23 cellular contexts compared by ENCODE assay signal in the genomic region with DNA sequence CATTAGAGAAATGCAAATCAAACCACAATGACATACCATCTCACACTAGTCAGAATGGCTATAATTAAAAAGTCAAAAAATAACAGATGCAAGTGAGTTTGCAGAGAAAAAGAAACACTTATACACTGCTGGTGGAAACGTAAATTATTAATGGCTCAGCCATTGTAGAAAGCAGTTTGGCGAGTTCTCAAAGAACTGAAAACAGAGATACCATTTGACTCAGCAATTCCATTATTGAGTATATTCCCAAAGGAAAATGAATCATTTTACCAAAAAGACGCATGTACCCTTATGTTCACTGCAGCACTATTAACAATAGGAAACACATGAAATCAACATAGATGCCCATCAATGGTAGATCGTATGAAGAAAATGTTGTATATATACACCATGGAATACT.
DNase-seq lines count a peak whose midpoint lies in the region; ATAC-seq and TF ChIP-seq lines count a peak whose summit lies in the region.
"Had no signal": no experiment of that assay in that cellular context is flagged by ENCODE, and none has a peak within 500 bp of the region (broad histone marks: within the 10 kb centered on the region; RNA-seq: fewer than 3 reads in every experiment).

No MANE protein-coding gene starts in this region.

- H3K9me3 Mint-ChIP-seq in glutamatergic neuron (ENCODE audit: unreplicated experiment), result peaks cover 15% of the 10 kb centered on the region
- H3K9me3 Mint-ChIP-seq: CD8-positive, alpha-beta T cell had no signal

- no peaks in the 10 kb centered on the region for H3K79me1 ChIP-seq in mesenchymal stem cell (replicated peaks; ENCODE audit: low read length, poor library complexity, severe bottlenecking)

- H2BK120ac ChIP-seq in mesenchymal stem cell (ENCODE audit: low read depth, low read length), result no peak overlapping the region

- no peak overlapping the region for H4K8ac ChIP-seq in mesenchymal stem cell (ENCODE audit: low read length)

- H4K91ac ChIP-seq in mesenchymal stem cell (ENCODE audit: low read length), result no peak overlapping the region

- H3K4me3 ChIP-seq in SK-N-MC, result no peak overlapping the region
- no peak overlapping the region for H3K4me3 ChIP-seq in mesenchymal stem cell (ENCODE audit: insufficient read depth in 1 of 2, low read depth in 1 of 2, low read length in 2 of 2)
- no peak overlapping the region for H3K4me3 ChIP-seq in BE2C (ENCODE audit: low read depth, low read length)
- H3K4me3 ChIP-seq: BLaER1 treated with 17β-estradiol and CSF1 and Interleukin-3, amounts not matched to agents 10 nM and 100 nM had no signal

- H3K4me1 Mint-ChIP-seq in glutamatergic neuron (ENCODE audit: low read depth, unreplicated experiment), result peaks cover 9% of the 10 kb centered on the region

- H3K23ac ChIP-seq in mesenchymal stem cell (ENCODE audit: low read length in 2 of 2), result no peak overlapping the region

- in situ Hi-C loops in Caki2 (cut with HindIII; ENCODE audit: low pct_unique_long_range_greater_than_20kb, low sequenced_read_pairs), result no loop called here

- H3K4me1 ChIP-seq in mesenchymal stem cell (ENCODE audit: control insufficient read depth, insufficient read depth, low read depth, low read length) (peaks cover 12% of the 10 kb centered on the region), BE2C (peaks cover 11% of the 10 kb centered on the region)

- no peak overlapping the region for H2BK15ac ChIP-seq in mesenchymal stem cell (ENCODE audit: low read depth, poor library complexity, severe bottlenecking)

- H3K14ac ChIP-seq in mesenchymal stem cell (ENCODE audit: low read length in 2 of 2), result no peak overlapping the region

- H2AK5ac ChIP-seq in mesenchymal stem cell (ENCODE audit: low read length, severe bottlenecking), result no peak overlapping the region

- H3K27ac Mint-ChIP-seq in glutamatergic neuron (ENCODE audit: unreplicated experiment), result no peak overlapping the region
- H3K27ac Mint-ChIP-seq: CD8-positive, alpha-beta T cell; IgD-negative memory B cell had no signal

- 97% methylated on average over 2 of the region's 4 CpGs for WGBS in mesenchymal stem cell

- H3K27me3 ChIP-seq in mesenchymal stem cell (ENCODE audit: control insufficient read depth in 1 of 2, insufficient read depth in 1 of 2, low read length in 2 of 2) (peaks cover 0 to 11% of the 10 kb centered on the region in 2 experiments), BE2C (no peaks in the 10 kb centered on the region)
- H3K27me3 ChIP-seq: BLaER1 treated with 17β-estradiol and CSF1 and Interleukin-3, amounts not matched to agents 10 nM and 100 nM had no signal

- H2BK12ac ChIP-seq in mesenchymal stem cell (ENCODE audit: low read length in 2 of 2), result no peak overlapping the region

- H3K36me3 ChIP-seq in SK-N-MC (ENCODE audit: insufficient read depth, low read length) (no peaks in the 10 kb centered on the region), mesenchymal stem cell (ENCODE audit: control insufficient read depth in 1 of 2, insufficient read depth in 2 of 2, low read depth in 1 of 2, low read length in 2 of 2) (peaks cover 0 to 3% of the 10 kb centered on the region in 2 experiments), BE2C (no peaks in the 10 kb centered on the region)
- H3K36me3 ChIP-seq: BLaER1 treated with 17β-estradiol and CSF1 and Interleukin-3, amounts not matched to agents 10 nM and 100 nM had no signal

- no peak overlapping the region for H2AFZ ChIP-seq in mesenchymal stem cell (ENCODE audit: low read depth, low read length)

- no peak overlapping the region for H3K18ac ChIP-seq in mesenchymal stem cell (ENCODE audit: low read depth in 1 of 2, low read length in 2 of 2)

- DNase-seq in Caki2 (ENCODE audit: low read depth), result peak; percentile 4
- DNase-seq in SK-N-MC (ENCODE audit: low read depth, low spot score), result peak; percentile 12
- no peak for DNase-seq in mesenchymal stem cell
- DNase-seq in NK-92 (lab: John Stamatoyannopoulos, UW; ENCODE audit: unreplicated experiment), result no peak
- no peak for DNase-seq in BE2C
- no peak for DNase-seq in glutamatergic neuron
- DNase-seq: ACHN; Calu3; CD8-positive, alpha-beta T cell; MV-4-11; NCI-H1105 treated with DMSO at 0.1 percent for 48 hours; NCI-H2029 treated with DMSO at 0.1 percent for 48 hours; NCI-H345; NCI-H524; NCI-H774; SIG-M5; T-helper 1 cell had no signal

- no peak overlapping the region for H3K27ac ChIP-seq in SK-N-MC
- H3K27ac ChIP-seq in mesenchymal stem cell (ENCODE audit: low read length, poor library complexity, severe bottlenecking), result peak overlapping the region; percentile 45
- H3K27ac ChIP-seq: 22Rv1; BLaER1 treated with 17β-estradiol and CSF1 and Interleukin-3, amounts not matched to agents 10 nM and 100 nM had no signal

- peaks cover 4% of the 10 kb centered on the region for H3K36me3 Mint-ChIP-seq in glutamatergic neuron (ENCODE audit: unreplicated experiment)
- H3K36me3 Mint-ChIP-seq: CD8-positive, alpha-beta T cell; IgD-negative memory B cell had no signal

- peaks cover 3% of the 10 kb centered on the region for H3K27me3 Mint-ChIP-seq in glutamatergic neuron (ENCODE audit: unreplicated experiment)

- H3K4me3 Mint-ChIP-seq in glutamatergic neuron (ENCODE audit: unreplicated experiment), result no peak overlapping the region
- H3K4me3 Mint-ChIP-seq: CD8-positive, alpha-beta T cell; IgD-negative memory B cell had no signal

- H3K9ac ChIP-seq in SK-N-MC (ENCODE audit: insufficient read length) (no peak overlapping the region), mesenchymal stem cell (ENCODE audit: low read length) (no peak overlapping the region)
- H3K9ac ChIP-seq: BLaER1 treated with 17β-estradiol and CSF1 and Interleukin-3, amounts not matched to agents 10 nM and 100 nM had no signal

- H3K4ac ChIP-seq in mesenchymal stem cell (ENCODE audit: low read depth in 1 of 2, low read length in 2 of 2), result no peak overlapping the region

- no peak for TF ChIP-seq CTCF in BE2C (IDR thresholded peaks at IDR 0.05; ENCODE audit: low read depth, low read length)
- TF ChIP-seq CTCF in glutamatergic neuron (IDR thresholded peaks at IDR 0.05; ENCODE audit: partially characterized antibody, unreplicated experiment), result no peak

- ATAC-seq in GM21619 (IDR thresholded peaks at IDR 0.05; ENCODE audit: unreplicated experiment) (peak; percentile 49), GM21786 (IDR thresholded peaks at IDR 0.05; ENCODE audit: unreplicated experiment) (no peak)
- ATAC-seq: CD8-positive, alpha-beta T cell; Panc1 had no signal

- H3K9me3 ChIP-seq in SK-N-MC (ENCODE audit: low read depth, low read length) (no peaks in the 10 kb centered on the region), mesenchymal stem cell (ENCODE audit: control insufficient read depth, low read length) (no peaks in the 10 kb centered on the region), BE2C (no peaks in the 10 kb centered on the region)
- H3K9me3 ChIP-seq: BLaER1 treated with 17β-estradiol and CSF1 and Interleukin-3, amounts not matched to agents 10 nM and 100 nM had no signal

- H3K4me2 ChIP-seq in mesenchymal stem cell (ENCODE audit: low read length, poor library complexity, severe bottlenecking), result no peak overlapping the region

- H2BK5ac ChIP-seq in mesenchymal stem cell (ENCODE audit: low read depth, low read length, poor library complexity, severe bottlenecking), result no peak overlapping the region

Comparison
In these comparisons a context has a peak if more than half of its experiments do, and no peak if none do; other contexts are left out.
1. DNase-seq: peak in Caki2 (single experiment) and SK-N-MC (single experiment); none in mesenchymal stem cell (single experiment), NK-92 (single experiment), BE2C (single experiment) and glutamatergic neuron (single experiment).